In the genomic region with DNA sequence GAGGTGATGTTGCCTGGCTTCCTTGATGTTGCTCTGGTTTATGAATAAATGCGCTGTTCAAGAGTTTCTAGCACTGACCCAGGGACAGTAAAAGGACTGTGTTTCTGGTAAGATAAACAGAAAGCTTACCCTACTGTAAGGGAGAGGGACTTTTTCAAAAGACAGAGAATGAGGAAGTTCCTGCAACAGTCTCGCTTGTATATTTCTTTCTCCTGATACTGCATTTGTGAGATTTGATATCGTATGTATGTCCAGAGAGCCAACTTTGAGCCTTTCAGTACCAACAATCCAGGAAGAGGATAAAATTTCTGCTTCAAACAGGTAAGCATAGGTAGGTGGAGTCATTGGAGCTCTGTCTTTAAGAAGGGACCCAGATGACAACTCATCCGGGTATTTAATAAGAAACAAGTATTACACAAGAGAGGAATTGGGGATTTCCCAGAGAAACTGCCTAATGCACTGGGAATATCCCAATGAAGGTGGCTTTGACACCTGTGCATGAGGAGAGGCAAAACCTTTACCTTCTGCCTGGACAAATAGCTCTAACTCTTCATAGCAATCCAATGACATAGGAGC, we compare ENCODE assay signal across 9 cellular contexts. TPM values are rescaled to one million over a fixed set of nuclear protein-coding genes. Genes with fewer than 3 reads are reported as not detected.
A peak's percentile ranks its signal among the peaks of the same experiment; 100 is the strongest.
DNase-seq lines count a peak whose midpoint lies in the region; ATAC-seq and TF ChIP-seq lines count a peak whose summit lies in the region.
"Had no signal": no experiment of that assay in that cellular context is flagged by ENCODE, and none has a peak within 500 bp of the region (broad histone marks: within the 10 kb centered on the region; RNA-seq: fewer than 3 reads in every experiment).

No MANE protein-coding gene starts in this region.

- H3K36me3 ChIP-seq in heart left ventricle (no peaks in the 10 kb centered on the region), breast epithelium (no peaks in the 10 kb centered on the region), upper lobe of left lung (no peaks in the 10 kb centered on the region), A673 (ENCODE audit: insufficient read depth, low read length, poor library complexity, severe bottlenecking) (no peaks in the 10 kb centered on the region)

- TF ChIP-seq POLR2A in heart left ventricle (IDR thresholded peaks at IDR 0.05) (no peak), breast epithelium (IDR thresholded peaks at IDR 0.05) (no peak), upper lobe of left lung (IDR thresholded peaks at IDR 0.05) (no peak)

- TF ChIP-seq CTCF in heart left ventricle (IDR thresholded peaks at IDR 0.05): no peak
- TF ChIP-seq CTCF in breast epithelium (IDR thresholded peaks at IDR 0.05): no peak
- TF ChIP-seq CTCF in upper lobe of left lung (IDR thresholded peaks at IDR 0.05): no peak
- TF ChIP-seq CTCF in A673 (conservative IDR thresholded peaks at IDR 0.05; ENCODE audit: low read depth, low read length): no peak

- ATAC-seq in heart left ventricle: no peak
- ATAC-seq in Right ventricle myocardium inferior: no peak
- ATAC-seq in HG03571 (IDR thresholded peaks at IDR 0.05; ENCODE audit: unreplicated experiment): peak; percentile 20
- peak in 1 of 2 donors; percentile 66 for ATAC-seq in upper lobe of left lung (ENCODE audit: low FRiP score in 2 of 2)

- H3K4me1 ChIP-seq in heart left ventricle: peaks cover 0 to 62% (median 0%) of the 10 kb centered on the region in 12 donors
- H3K4me1 ChIP-seq in breast epithelium: no peaks in the 10 kb centered on the region
- peaks cover 5 to 26% (median 15%) of the 10 kb centered on the region in 4 donors for H3K4me1 ChIP-seq in upper lobe of left lung
- H3K4me1 ChIP-seq in A673 (ENCODE audit: insufficient read depth, low read length, poor library complexity, severe bottlenecking): no peaks in the 10 kb centered on the region

- DNase-seq in heart left ventricle (no peak), Right ventricle myocardium inferior (ENCODE audit: missing footprints) (no peak), breast epithelium (ENCODE audit: low spot score in 2 of 2) (no peak), upper lobe of left lung (no peak), A673 (ENCODE audit: low spot score) (no peak), NCI-H69 (lab: John Stamatoyannopoulos, UW) (no peak), DMS79 (lab: John Stamatoyannopoulos, UW) (no peak)
- DNase-seq: nephron progenitor cell had no signal

- H3K4me3 ChIP-seq in heart left ventricle: peak overlapping the region in 8 of 12 donors; percentile 3 to 64 (median 36)
- H3K4me3 ChIP-seq in breast epithelium: peak overlapping the region; percentile 6 to 45 (median 25)
- peak overlapping the region in 3 of 4 donors; percentile 25 to 42 (median 40) for H3K4me3 ChIP-seq in upper lobe of left lung
- no peak overlapping the region for H3K4me3 ChIP-seq in A673 (ENCODE audit: low read depth, low read length, poor library complexity, severe bottlenecking)

- POLR2A ChIA-PET in A673 (lab: Charles Lee; ENCODE audit: low non-redundant PET): no interaction called here

- TF ChIP-seq EP300 in upper lobe of left lung (IDR thresholded peaks at IDR 0.05): no peak

- H3K27ac ChIP-seq in heart left ventricle: peak overlapping the region in 1 of 12 donors; percentile 90
- peak overlapping the region; percentile 67 to 69 for H3K27ac ChIP-seq in breast epithelium
- H3K27ac ChIP-seq in upper lobe of left lung: peak overlapping the region in 3 of 4 donors; percentile 39 to 83 (median 82)
- H3K27ac ChIP-seq in A673 (ENCODE audit: low read depth, low read length, poor library complexity, severe bottlenecking): no peak overlapping the region

- BruUV-seq in A673 (replicated peaks; lab: Mats Ljungman, UMichigan): no TSS peak

- intact Hi-C loops in heart left ventricle (cut with DNase I): loop anchor here in 4 of 10 donors (5.0 to 10.0 kb wide), 5 partner anchors 57 to 137 kb away; partner anchors contain the start of genes H2AZ1 (in 2 of the 4) and DNAJB14 (in 1 of the 4)
- intact Hi-C loops in Right ventricle myocardium inferior (cut with DNase I): no loop called here
- intact Hi-C loops in breast epithelium (cut with DNase I; ENCODE audit: low total_unique reads): no loop called here
- intact Hi-C loops in A673 (cut with micrococcal nuclease; ENCODE audit: unreplicated experiment): no loop called here

- CTCF ChIA-PET in A673 (lab: Charles Lee): no interaction called here

- H3K9me3 ChIP-seq in heart left ventricle (no peaks in the 10 kb centered on the region), breast epithelium (no peaks in the 10 kb centered on the region), upper lobe of left lung (no peaks in the 10 kb centered on the region), A673 (ENCODE audit: low read depth, low read length, poor library complexity, severe bottlenecking) (no peaks in the 10 kb centered on the region)

- no peaks in the 10 kb centered on the region for H3K27me3 ChIP-seq in heart left ventricle
- no peaks in the 10 kb centered on the region for H3K27me3 ChIP-seq in breast epithelium
- no peaks in the 10 kb centered on the region for H3K27me3 ChIP-seq in upper lobe of left lung
- peaks cover 3% of the 10 kb centered on the region for H3K27me3 ChIP-seq in A673 (replicated peaks; ENCODE audit: insufficient read depth, low read depth, low read length, poor library complexity)

- WGBS in heart left ventricle, 4 donors: 74 to 84% (median 80%) methylated on average over 4 of the region's 4 CpGs
- 61 to 64% methylated on average over 4 of the region's 4 CpGs for WGBS in upper lobe of left lung, 2 donors

RNA-seq across cellular contexts. Expression of gene DAPP1, which starts 0.8 kb away (rescaled TPM):
- total RNA-seq in heart left ventricle (1 to 10 TPM in 2 of 9 donors, under 1 TPM in 7; 0.19 to 7.5 (median 0.34) TPM), Right ventricle myocardium inferior (0.73 TPM), breast epithelium (10 to 100 TPM in 1 of 3 donors, 1 to 10 TPM in 2; 2.7 to 10.2 (median 4.9) TPM), upper lobe of left lung (10 to 100 TPM in 3 of 6 donors, 1 to 10 TPM in 3; 5.6 to 14.5 (median 10.6) TPM), A673 (2021) (not detected in 2 replicates)
- polyA plus RNA-seq in heart left ventricle: under 1 TPM; 0.23 to 0.30 TPM
